Comparison of ENCODE assay signal across 9 cellular contexts in the genomic region with DNA sequence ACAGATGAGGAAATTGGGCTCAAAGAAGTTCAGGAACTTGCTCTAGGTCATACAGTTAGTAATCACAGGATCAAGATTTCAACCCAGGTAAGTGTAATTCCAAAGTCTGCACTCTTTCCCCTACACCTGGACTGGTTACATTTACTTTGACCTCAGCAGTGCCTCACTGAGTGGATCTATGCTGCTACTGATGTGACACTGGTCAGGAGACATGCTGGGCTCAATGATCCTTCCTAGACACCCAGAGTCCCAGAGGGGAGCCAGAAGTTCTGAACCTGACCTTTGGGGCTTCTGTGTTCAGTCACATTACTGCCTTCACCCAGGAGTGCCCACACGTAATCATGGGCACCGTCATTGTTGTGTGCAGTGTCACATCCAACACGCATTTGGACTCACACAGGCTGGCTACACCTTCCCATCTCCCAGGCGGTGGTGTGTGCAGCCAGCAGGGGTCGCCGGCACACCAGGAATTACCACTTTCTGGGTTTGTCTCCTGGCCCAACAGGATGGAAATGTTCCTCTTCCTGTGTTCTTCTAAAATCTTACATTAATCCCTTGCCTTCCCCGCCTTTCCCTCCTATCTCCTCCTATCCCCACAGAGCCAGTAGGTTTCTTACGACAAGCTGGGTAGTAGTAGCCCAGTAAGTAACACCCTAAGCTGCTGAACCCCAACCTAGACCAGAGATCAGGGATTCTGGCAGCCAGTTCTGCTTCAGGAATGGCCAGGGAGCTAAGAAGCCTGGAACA. TPM values are rescaled to one million over a fixed set of nuclear protein-coding genes. Genes with fewer than 3 reads are reported as not detected.
DNase-seq lines count a peak whose midpoint lies in the region; ATAC-seq and TF ChIP-seq lines count a peak whose summit lies in the region.
"Had no signal": no experiment of that assay in that cellular context is flagged by ENCODE, and none has a peak within 500 bp of the region (broad histone marks: within the 10 kb centered on the region; RNA-seq: fewer than 3 reads in every experiment).

No MANE protein-coding gene starts in this region.

- DNase-seq in D341Med (ENCODE audit: low spot score), result peak; percentile 84
- DNase-seq in HFF-Myc (ENCODE audit: extremely low read depth, low read depth), result peak; percentile 27
- peak; percentile 71 for DNase-seq in NCI-H460 (ENCODE audit: extremely low read depth, low read depth)
- DNase-seq in activated CD4-positive, alpha-beta T cell treated with anti-CD3 and anti-CD28 coated beads, Interleukin-2, amount 50 U/mL, for 1 hour, result peak; percentile 74
- peak; percentile 84 for DNase-seq in colonic mucosa
- peak; percentile 82 to 83 (median 82) for DNase-seq in right lobe of liver
- peak; percentile 54 to 62 (median 60) for DNase-seq in stimulated activated CD4-positive, alpha-beta T cell treated with anti-CD3 and anti-CD28 coated beads, TNF-alpha, amount 100 ng/mL, for 48 hours (ENCODE audit: low read depth in 3 of 3)

- TF ChIP-seq POLR2A in right lobe of liver (IDR thresholded peaks at IDR 0.05), result no peak

- H3K9me3 ChIP-seq in colonic mucosa (no peaks in the 10 kb centered on the region), right lobe of liver (no peaks in the 10 kb centered on the region)

- no peak overlapping the region for H3K9ac ChIP-seq in colonic mucosa (ENCODE audit: low read depth in 2 of 2, low read length in 2 of 2)

- peak; percentile 96 for TF ChIP-seq CTCF in HFF-Myc (IDR thresholded peaks at IDR 0.05; ENCODE audit: low read depth, low read length, missing control alignments)
- peak; percentile 89 for TF ChIP-seq CTCF in colonic mucosa (IDR thresholded peaks at IDR 0.05)
- TF ChIP-seq CTCF in right lobe of liver (IDR thresholded peaks at IDR 0.05), result peak; percentile 88 to 94 (median 92)

- H3K27ac ChIP-seq in colonic mucosa (no peak overlapping the region), right lobe of liver (no peak overlapping the region)

- H3K27me3 ChIP-seq in colonic mucosa (peaks cover 30% of the 10 kb centered on the region), right lobe of liver (peaks cover 0 to 6% of the 10 kb centered on the region in 2 donors)

- intact Hi-C loops in colonic mucosa (cut with DNase I) (loop anchor here (2.0 kb wide), 1 partner anchor 43 kb away; no protein-coding TSS in a partner anchor), right lobe of liver (cut with DNase I) (loop anchor here (2.0 to 5.0 kb wide), 2 partner anchors 41 kb away; no protein-coding TSS in a partner anchor)

- 3% methylated on average over 5 of the region's 8 CpGs for WGBS in right lobe of liver (ENCODE audit: insufficient coverage, low coverage, low lambda C conversion rate, missing lambda C conversion rate)

- H3K36me3 ChIP-seq in colonic mucosa, result no peaks in the 10 kb centered on the region
- H3K36me3 ChIP-seq in right lobe of liver, result no peaks in the 10 kb centered on the region

- peak; percentile 96 to 99 (median 98) for ATAC-seq in right lobe of liver
- ATAC-seq in HG03521 (IDR thresholded peaks at IDR 0.05; ENCODE audit: unreplicated experiment), result no peak

- H3K4me1 ChIP-seq in colonic mucosa (no peaks in the 10 kb centered on the region), right lobe of liver (no peaks in the 10 kb centered on the region)

- H3K4me3 ChIP-seq in HFF-Myc (replicated peaks; ENCODE audit: low read depth, low read length) (no peak overlapping the region), colonic mucosa (no peak overlapping the region), right lobe of liver (no peak overlapping the region)

RNA-seq across cellular contexts. Expression of gene CALCOCO1, which starts 25.6 kb away (rescaled TPM):
- total RNA-seq in NCI-H460 (2014; rRNA removed; shearing (Covaris generic)), result 27.1 and 34.1 TPM in 2 replicates
- 54.5 and 63.5 TPM in 2 replicates for polyA plus RNA-seq in NCI-H460 (2014; cell fraction: nucleus; rRNA removed)
- total RNA-seq in colonic mucosa, result 10 to 100 TPM; 36.0 to 64.5 TPM
- 10 to 100 TPM; 25.4 to 53.7 (median 34.2) TPM for total RNA-seq in right lobe of liver

RNA-seq across cellular contexts. Expression of gene ATP5MC2, which starts 25.8 kb away (rescaled TPM):
- 642 and 707 TPM in 2 replicates for total RNA-seq in NCI-H460 (2014; rRNA removed; shearing (Covaris generic))
- 502 and 561 TPM in 2 replicates for polyA plus RNA-seq in NCI-H460 (2014; cell fraction: nucleus; rRNA removed)
- 100 to 1,000 TPM; 346 to 392 TPM for total RNA-seq in colonic mucosa
- total RNA-seq in right lobe of liver, result 100 to 1,000 TPM; 122 to 160 (median 135) TPM

RNA-seq across cellular contexts. Expression of gene CISTR, which starts 50.1 kb away (rescaled TPM):
- total RNA-seq in NCI-H460 (2014; rRNA removed; shearing (Covaris generic)), result not detected in 2 replicates
- polyA plus RNA-seq in NCI-H460 (2014; cell fraction: nucleus; rRNA removed), result not detected in 2 replicates
- total RNA-seq in colonic mucosa, result not detected
- total RNA-seq in right lobe of liver, result not detected
- total RNA-seq: T-helper 2 cell treated with Interferon-gamma antibody and Interleukin-4, amounts not matched to agents 100 ng/mL and 5 ng/mL, for 36 hours had no signal

Comparison
In these comparisons a context has a peak if more than half of its experiments do, and no peak if none do; other contexts are left out.
1. DNase-seq: peak in every context shown above with its lines; median percentile 84 in D341Med; 84 in colonic mucosa; 82 in right lobe of liver; 74 in activated CD4-positive, alpha-beta T cell treated with anti-CD3 and anti-CD28 coated beads, Interleukin-2, amount 50 U/mL, for 1 hour; 71 in NCI-H460; 60 in stimulated activated CD4-positive, alpha-beta T cell treated with anti-CD3 and anti-CD28 coated beads, TNF-alpha, amount 100 ng/mL, for 48 hours; 27 in HFF-Myc.